8 cellular contexts compared by ENCODE assay signal in genomic region chr7:120858299-120858636, GRCh38. TPM values are rescaled to one million over a fixed set of nuclear protein-coding genes. Genes with fewer than 3 reads are reported as not detected.
DNase-seq lines count a peak whose midpoint lies in the region; ATAC-seq and TF ChIP-seq lines count a peak whose summit lies in the region.

No MANE protein-coding gene starts in this region.

- H3K36me3 ChIP-seq in WERI-Rb-1 (no peaks in the 10 kb centered on the region; the same call in 1 of the 2 replicates), left ventricle myocardium inferior (no peaks in the 10 kb centered on the region), skeletal muscle satellite cell (ENCODE audit: insufficient read depth, low read length) (no peaks in the 10 kb centered on the region)

- H4K8ac ChIP-seq in H9 (replicated peaks; ENCODE audit: insufficient read length, low read depth, low read length) = no peak overlapping the region

- TF ChIP-seq CTCF in H9 (conservative IDR thresholded peaks at IDR 0.05) = no peak
- no peak for TF ChIP-seq CTCF in WERI-Rb-1 (IDR thresholded peaks at IDR 0.05; ENCODE audit: low read depth, low read length)
- no peak for TF ChIP-seq CTCF in left ventricle myocardium inferior (IDR thresholded peaks at IDR 0.05; ENCODE audit: borderline replicate concordance)

- H2BK120ac ChIP-seq in H9 (ENCODE audit: low read depth, low read length, poor library complexity, severe bottlenecking) = no peak overlapping the region

- H3K27me3 ChIP-seq in H9 (ENCODE audit: insufficient read depth, low read length) (no peaks in the 10 kb centered on the region), WERI-Rb-1 (ENCODE audit: insufficient read depth, low read depth, severe bottlenecking) (no peaks in the 10 kb centered on the region), left ventricle myocardium inferior (ENCODE audit: low read depth) (no peaks in the 10 kb centered on the region), skeletal muscle satellite cell (ENCODE audit: control insufficient read depth, insufficient read depth, low read length) (no peaks in the 10 kb centered on the region)

- H3K18ac ChIP-seq in H9 (ENCODE audit: insufficient read length, low read depth, low read length) = no peak overlapping the region

- H3K27ac ChIP-seq in H9 (ENCODE audit: insufficient read length, low read depth, low read length) (no peak overlapping the region), WERI-Rb-1 (peak overlapping the region; percentile 94), left ventricle myocardium inferior (replicated peaks) (peak overlapping the region; percentile 97)

- H3K9me3 ChIP-seq in H9 (ENCODE audit: control insufficient read depth, low read depth, low read length) (no peaks in the 10 kb centered on the region), WERI-Rb-1 (ENCODE audit: severe bottlenecking) (no peaks in the 10 kb centered on the region), left ventricle myocardium inferior (replicated peaks) (no peaks in the 10 kb centered on the region), skeletal muscle satellite cell (replicated peaks; ENCODE audit: low read length) (no peaks in the 10 kb centered on the region)

- no peak overlapping the region for H4K91ac ChIP-seq in H9 (ENCODE audit: insufficient read length, low read depth, low read length)

- no peaks in the 10 kb centered on the region for H4K20me1 ChIP-seq in H9 (ENCODE audit: control insufficient read depth, insufficient read depth, insufficient read length)

- no peaks in the 10 kb centered on the region; a peak in 3 of 7 replicates for H3K36me3 Mint-ChIP-seq in H9 (ENCODE audit: insufficient read depth in 1 of 3, low read depth in 3 of 3)

- DNase-seq in H9 (no peak), WERI-Rb-1 (no peak), left ventricle myocardium inferior (no peak), inferior parietal cortex (ENCODE audit: extremely low spot score) (no peak), NCI-H1436 treated with DMSO at 0.1 percent for 48 hours (lab: John Stamatoyannopoulos, UW) (no peak)

- H3K4me3 Mint-ChIP-seq in H9 = peak overlapping the region; percentile 81 to 97

- H3T11ph ChIP-seq in H9 (ENCODE audit: low read length) = no peak overlapping the region

- no CpG with 5 or more reads among the region's 4 CpGs for WGBS in H9 (ENCODE audit: extremely low coverage, insufficient read length, low lambda C conversion rate)

- intact Hi-C loops in left ventricle myocardium inferior (cut with micrococcal nuclease) = no loop called here

- H3K4me3 ChIP-seq in WERI-Rb-1 (ENCODE audit: low read depth, low read length) (peak overlapping the region; percentile 84), left ventricle myocardium inferior (peak overlapping the region; percentile 80), skeletal muscle satellite cell (ENCODE audit: low read length) (peak overlapping the region; percentile 78)

- no peak overlapping the region for H3K4ac ChIP-seq in H9 (ENCODE audit: low read depth, low read length)

- H3K27me3 Mint-ChIP-seq in H9 (ENCODE audit: low read depth) = peaks cover 7% of the 10 kb centered on the region

- peaks cover 13% of the 10 kb centered on the region for H3K23me2 ChIP-seq in H9 (ENCODE audit: insufficient read length, low read depth, low read length, poor library complexity, severe bottlenecking)

- no peaks in the 10 kb centered on the region for H3K79me1 ChIP-seq in H9 (ENCODE audit: insufficient read depth, low read depth, low read length, poor library complexity, severe bottlenecking)

- H3K56ac ChIP-seq in H9 (ENCODE audit: insufficient read length, low read depth, low read length) = no peak overlapping the region

- H2BK5ac ChIP-seq in H9 (ENCODE audit: insufficient read length, low read length) = no peak overlapping the region

- H3K79me2 ChIP-seq in H9 (ENCODE audit: insufficient read depth, low read length) = no peaks in the 10 kb centered on the region

- no peak overlapping the region for H4K5ac ChIP-seq in H9 (ENCODE audit: insufficient read length, low read depth, low read length)

- H3K14ac ChIP-seq in H9 (ENCODE audit: insufficient read depth, low read length) = no peak overlapping the region

- peaks cover 22 to 23% of the 10 kb centered on the region in 2 experiments for H3K4me1 Mint-ChIP-seq in H9

- no peaks in the 10 kb centered on the region for H3K9me3 Mint-ChIP-seq in H9

- no peaks in the 10 kb centered on the region for H3K4me1 ChIP-seq in H9 (ENCODE audit: insufficient read depth, low read length)
- H3K4me1 ChIP-seq in left ventricle myocardium inferior = peaks cover 30% of the 10 kb centered on the region
- peaks cover 5% of the 10 kb centered on the region for H3K4me1 ChIP-seq in skeletal muscle satellite cell (ENCODE audit: control insufficient read depth, insufficient read depth, low read length)

- H3K27ac Mint-ChIP-seq in H9 = peak overlapping the region; percentile 80 to 98 (median 87); a peak in 5 of 7 replicates

- ATAC-seq in GM21367 (IDR thresholded peaks at IDR 0.05; ENCODE audit: unreplicated experiment) = no peak
- no peak for ATAC-seq in HG02938 (IDR thresholded peaks at IDR 0.05; ENCODE audit: unreplicated experiment)

- H2BK12ac ChIP-seq in H9 (ENCODE audit: insufficient read length, low read depth, low read length) = no peak overlapping the region

- H3K23ac ChIP-seq in H9 (ENCODE audit: insufficient read length, low read depth, low read length) = no peak overlapping the region

- H3K4me2 ChIP-seq in H9 (ENCODE audit: insufficient read depth, insufficient read length, low read length) (peak overlapping the region; percentile 71), skeletal muscle satellite cell (ENCODE audit: low read length) (peak overlapping the region; percentile 87)

- H2BK20ac ChIP-seq in H9 (ENCODE audit: low read depth, low read length, poor library complexity, severe bottlenecking) = no peak overlapping the region

- peak overlapping the region; percentile 51 for H3K9ac ChIP-seq in H9 (ENCODE audit: extremely low read depth, insufficient read length, low read length)
- H3K9ac ChIP-seq in skeletal muscle satellite cell (ENCODE audit: low read depth, low read length) = peak overlapping the region; percentile 80

- H2BK15ac ChIP-seq in H9 (ENCODE audit: low read depth, low read length) = no peak overlapping the region

- H2AFZ ChIP-seq in H9 (ENCODE audit: low read length) = peak overlapping the region; percentile 93

- H2AK5ac ChIP-seq in H9 (ENCODE audit: insufficient read length, low read length) = no peak overlapping the region

RNA-seq across cellular contexts. Expression of gene TSPAN12, which starts 0.3 kb away (rescaled TPM):
- total RNA-seq in H9 (2021) = 6.6 and 8.7 TPM in 2 replicates
- 68.7 TPM for total RNA-seq in left ventricle myocardium inferior
- 0.76 and 0.87 TPM in 2 replicates for total RNA-seq in skeletal muscle satellite cell (2012; rRNA removed)
